Comparison of ENCODE assay signal across 8 cellular contexts in the genomic region with DNA sequence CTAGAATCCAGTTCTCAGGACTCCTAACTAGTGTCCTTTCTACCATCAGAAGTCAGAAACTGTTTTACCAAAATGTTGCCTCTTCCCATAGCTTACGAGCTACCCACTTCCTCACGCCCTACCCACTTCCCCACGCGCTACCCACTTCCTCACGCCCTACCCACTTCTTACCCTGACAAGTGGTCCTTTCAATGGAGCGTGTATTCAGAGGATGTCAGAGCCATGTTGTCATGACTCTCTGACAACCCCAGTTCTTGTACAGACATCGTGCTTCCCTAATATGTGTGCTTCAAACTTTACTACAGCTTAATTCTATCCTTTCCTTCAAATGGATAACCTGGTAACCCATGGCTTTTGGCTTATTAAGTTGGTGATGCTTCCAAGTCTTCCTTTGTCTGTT.
DNase-seq lines count a peak whose midpoint lies in the region; ATAC-seq and TF ChIP-seq lines count a peak whose summit lies in the region.

No MANE protein-coding gene starts in this region.

- peaks cover 0 to 3% (median 3%) of the 10 kb centered on the region in 3 donors for H3K27me3 Mint-ChIP-seq in CD14-positive monocyte (ENCODE audit: low read depth in 3 of 3)

- H3K27ac Mint-ChIP-seq in CD14-positive monocyte: peak overlapping the region in 4 of 7 donors; percentile 0 to 46 (median 38)
- H3K27ac Mint-ChIP-seq in activated naive CD4-positive, alpha-beta T cell treated with anti-CD3 and anti-CD28 coated beads, Interleukin-2, amount 50 U/mL, for 72 hours: peak overlapping the region in 1 of 2 donors; percentile 11

- H3K4me3 Mint-ChIP-seq in CD14-positive monocyte: no peak overlapping the region

- no peaks in the 10 kb centered on the region for H3K9me3 Mint-ChIP-seq in CD14-positive monocyte
- no peaks in the 10 kb centered on the region for H3K9me3 Mint-ChIP-seq in activated naive CD4-positive, alpha-beta T cell treated with anti-CD3 and anti-CD28 coated beads, Interleukin-2, amount 50 U/mL, for 72 hours

- DNase-seq in CD14-positive monocyte (ENCODE audit: low spot score) (no peak), NCI-H2081 (lab: John Stamatoyannopoulos, UW) (no peak), NCI-H146 (lab: John Stamatoyannopoulos, UW) (no peak), NCI-H748 (lab: John Stamatoyannopoulos, UW; ENCODE audit: unreplicated experiment) (no peak)
- DNase-seq in activated naive CD4-positive, alpha-beta T cell treated with anti-CD3 and anti-CD28 coated beads, Interleukin-2, amount 50 U/mL, for 72 hours (ENCODE audit: low spot score in 2 of 2): no peak

- intact Hi-C loops in CD14-positive monocyte (cut with micrococcal nuclease): no loop called here

- H3K4me1 Mint-ChIP-seq in CD14-positive monocyte: peaks cover 10% of the 10 kb centered on the region

- peak; percentile 27 for ATAC-seq in GM19351 (IDR thresholded peaks at IDR 0.05; ENCODE audit: unreplicated experiment)
- peak; percentile 20 for ATAC-seq in HG03066 (IDR thresholded peaks at IDR 0.05; ENCODE audit: low read depth, unreplicated experiment)
- peak; percentile 44 to 58 for ATAC-seq in activated naive CD4-positive, alpha-beta T cell treated with anti-CD3 and anti-CD28 coated beads, Interleukin-2, amount 50 U/mL, for 72 hours
- ATAC-seq in HG03457 (IDR thresholded peaks at IDR 0.05; ENCODE audit: unreplicated experiment): no peak

- no peak for TF ChIP-seq CTCF in CD14-positive monocyte (IDR thresholded peaks at IDR 0.05)

- no peaks in the 10 kb centered on the region for H3K36me3 Mint-ChIP-seq in CD14-positive monocyte
- H3K36me3 Mint-ChIP-seq in activated naive CD4-positive, alpha-beta T cell treated with anti-CD3 and anti-CD28 coated beads, Interleukin-2, amount 50 U/mL, for 72 hours: no peaks in the 10 kb centered on the region
